In genomic region chrX:22300130-22300529, GRCh38 we compare ENCODE assay signal across 8 cellular contexts. TPM values are rescaled to one million over a fixed set of nuclear protein-coding genes. Genes with fewer than 3 reads are reported as not detected.
A peak's percentile ranks its signal among the peaks of the same experiment; 100 is the strongest.
DNase-seq lines count a peak whose midpoint lies in the region; ATAC-seq and TF ChIP-seq lines count a peak whose summit lies in the region.

No MANE protein-coding gene starts in this region.

- peaks cover 2% of the 10 kb centered on the region for H3K27me3 Mint-ChIP-seq in activated T-helper 17 cell treated with anti-CD3 and anti-CD28 coated beads, Interleukin-2, amount 50 U/mL, for 72 hours

- peak; percentile 65 for ATAC-seq in HG03039 (IDR thresholded peaks at IDR 0.05; ENCODE audit: unreplicated experiment)
- peak; percentile 99 to 100 for ATAC-seq in gastrocnemius medialis
- ATAC-seq in activated T-helper 17 cell treated with anti-CD3 and anti-CD28 coated beads, Interleukin-2, amount 50 U/mL, for 72 hours (replicated peaks) = no peak

- H3K4me3 ChIP-seq in gastrocnemius medialis = no peak overlapping the region

- H3K36me3 ChIP-seq in gastrocnemius medialis = no peaks in the 10 kb centered on the region

- no peak for TF ChIP-seq POLR2A in gastrocnemius medialis (IDR thresholded peaks at IDR 0.05)

- no peak overlapping the region for H3K27ac Mint-ChIP-seq in activated T-helper 17 cell treated with anti-CD3 and anti-CD28 coated beads, Interleukin-2, amount 50 U/mL, for 72 hours

- peaks cover 11 to 14% of the 10 kb centered on the region in 2 donors for H3K4me1 ChIP-seq in gastrocnemius medialis

- intact Hi-C loops in gastrocnemius medialis (cut with DNase I; ENCODE audit: low total_unique reads) = no loop called here

- in situ Hi-C loops in gastrocnemius medialis (cut with MboI; ENCODE audit: low sequenced_read_pairs in 4 of 4) = no loop called here

- H3K27ac ChIP-seq in epithelial cell of prostate = no peak overlapping the region
- H3K27ac ChIP-seq in gastrocnemius medialis = peak overlapping the region; percentile 42 to 67 (median 60)

- peak; percentile 11 for DNase-seq in ELF-1 (ENCODE audit: low read depth, low spot score)
- DNase-seq in NCI-H69 (lab: John Stamatoyannopoulos, UW) = peak; percentile 68
- DNase-seq in epithelial cell of prostate (ENCODE audit: low read depth, low spot score) = peak; percentile 6
- peak; percentile 24 to 40 for DNase-seq in gastrocnemius medialis
- no peak for DNase-seq in activated CD4-positive, alpha-beta T cell treated with anti-CD3 and anti-CD28 coated beads, Interleukin-2, amount 50 U/mL, for 48 hours
- DNase-seq in ureter (ENCODE audit: low spot score) = no peak

- H3K27me3 ChIP-seq in gastrocnemius medialis = no peaks in the 10 kb centered on the region

- H3K9me3 Mint-ChIP-seq in activated T-helper 17 cell treated with anti-CD3 and anti-CD28 coated beads, Interleukin-2, amount 50 U/mL, for 72 hours = no peaks in the 10 kb centered on the region

- H3K4me1 Mint-ChIP-seq in activated T-helper 17 cell treated with anti-CD3 and anti-CD28 coated beads, Interleukin-2, amount 50 U/mL, for 72 hours = no peaks in the 10 kb centered on the region

- TF ChIP-seq CTCF in gastrocnemius medialis (IDR thresholded peaks at IDR 0.05 in 4 of 5, conservative IDR thresholded peaks at IDR 0.05 in 1 of 5) = no peak

- H3K4me3 Mint-ChIP-seq in activated T-helper 17 cell treated with anti-CD3 and anti-CD28 coated beads, Interleukin-2, amount 50 U/mL, for 72 hours = no peak overlapping the region

- no peaks in the 10 kb centered on the region for H3K9me3 ChIP-seq in gastrocnemius medialis

- no peaks in the 10 kb centered on the region for H3K36me3 Mint-ChIP-seq in activated T-helper 17 cell treated with anti-CD3 and anti-CD28 coated beads, Interleukin-2, amount 50 U/mL, for 72 hours (ENCODE audit: low read depth)

RNA-seq across cellular contexts. Expression of gene CBLL2, which starts 27.4 kb away (rescaled TPM):
- total RNA-seq in gastrocnemius medialis = not detected
- not detected for total RNA-seq in activated T-helper 17 cell treated with anti-CD3 and anti-CD28 coated beads, Interleukin-2, amount 50 U/mL, for 72 hours
- total RNA-seq in ureter = not detected

Comparison
In these comparisons a context has a peak if more than half of its experiments do, and no peak if none do; other contexts are left out.
1. DNase-seq: peak in ELF-1 (single experiment), NCI-H69 (single experiment), epithelial cell of prostate (single experiment) and gastrocnemius medialis (2 of 2); none in activated CD4-positive, alpha-beta T cell treated with anti-CD3 and anti-CD28 coated beads, Interleukin-2, amount 50 U/mL, for 48 hours (0 of 2) and ureter (single experiment).